In genomic region chr2:138536302-138536701, GRCh38 we compare ENCODE assay signal across 2 cellular contexts.
TF ChIP-seq lines count a peak whose summit lies in the region.

No MANE protein-coding gene starts in this region.

TF ChIP-seq in GM12878, 131 proteins besides CTCF, POLR2A, EP300 and RAD21 (continued from another document and continues in another):
- TF ChIP-seq, protein P1, sequence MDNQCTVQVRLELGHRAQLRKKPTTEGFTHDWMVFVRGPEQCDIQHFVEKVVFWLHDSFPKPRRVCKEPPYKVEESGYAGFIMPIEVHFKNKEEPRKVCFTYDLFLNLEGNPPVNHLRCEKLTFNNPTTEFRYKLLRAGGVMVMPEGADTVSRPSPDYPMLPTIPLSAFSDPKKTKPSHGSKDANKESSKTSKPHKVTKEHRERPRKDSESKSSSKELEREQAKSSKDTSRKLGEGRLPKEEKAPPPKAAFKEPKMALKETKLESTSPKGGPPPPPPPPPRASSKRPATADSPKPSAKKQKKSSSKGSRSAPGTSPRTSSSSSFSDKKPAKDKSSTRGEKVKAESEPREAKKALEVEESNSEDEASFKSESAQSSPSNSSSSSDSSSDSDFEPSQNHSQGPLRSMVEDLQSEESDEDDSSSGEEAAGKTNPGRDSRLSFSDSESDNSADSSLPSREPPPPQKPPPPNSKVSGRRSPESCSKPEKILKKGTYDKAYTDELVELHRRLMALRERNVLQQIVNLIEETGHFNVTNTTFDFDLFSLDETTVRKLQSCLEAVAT (IDR thresholded peaks at IDR 0.05): 0 out of 2 replicates have a peak, but pooled peaks have one; percentile 28
- no peak for TF ChIP-seq NRF1 (conservative IDR thresholded peaks at IDR 0.05; ENCODE audit: low read depth, low read length)
- TF ChIP-seq FOS (IDR thresholded peaks at IDR 0.05; ENCODE audit: borderline replicate concordance, extremely low read depth, insufficient read length): no peak
- TF ChIP-seq SMAD5 (IDR thresholded peaks at IDR 0.05; ENCODE audit: low read depth): no peak
- TF ChIP-seq RUNX3 (IDR thresholded peaks at IDR 0.05; ENCODE audit: low read length): peak; percentile 68
- no peak for TF ChIP-seq SREBF2 (IDR thresholded peaks at IDR 0.05; ENCODE audit: low read length)
- TF ChIP-seq, protein P2, sequence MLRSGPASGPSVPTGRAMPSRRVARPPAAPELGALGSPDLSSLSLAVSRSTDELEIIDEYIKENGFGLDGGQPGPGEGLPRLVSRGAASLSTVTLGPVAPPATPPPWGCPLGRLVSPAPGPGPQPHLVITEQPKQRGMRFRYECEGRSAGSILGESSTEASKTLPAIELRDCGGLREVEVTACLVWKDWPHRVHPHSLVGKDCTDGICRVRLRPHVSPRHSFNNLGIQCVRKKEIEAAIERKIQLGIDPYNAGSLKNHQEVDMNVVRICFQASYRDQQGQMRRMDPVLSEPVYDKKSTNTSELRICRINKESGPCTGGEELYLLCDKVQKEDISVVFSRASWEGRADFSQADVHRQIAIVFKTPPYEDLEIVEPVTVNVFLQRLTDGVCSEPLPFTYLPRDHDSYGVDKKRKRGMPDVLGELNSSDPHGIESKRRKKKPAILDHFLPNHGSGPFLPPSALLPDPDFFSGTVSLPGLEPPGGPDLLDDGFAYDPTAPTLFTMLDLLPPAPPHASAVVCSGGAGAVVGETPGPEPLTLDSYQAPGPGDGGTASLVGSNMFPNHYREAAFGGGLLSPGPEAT (IDR thresholded peaks at IDR 0.05; ENCODE audit: low read depth): peak; percentile 80
- peak; percentile 85 for TF ChIP-seq MEF2B (IDR thresholded peaks at IDR 0.05; ENCODE audit: partially characterized antibody, poor library complexity, severe bottlenecking)
- TF ChIP-seq DPF2 (IDR thresholded peaks at IDR 0.05): peak; percentile 69
- TF ChIP-seq ZBTB40 (IDR thresholded peaks at IDR 0.05; ENCODE audit: borderline replicate concordance): no peak; the same call in 1 of the 2 replicates
- TF ChIP-seq CREB1 (IDR thresholded peaks at IDR 0.05; ENCODE audit: low read depth): no peak
- peak; percentile 37; the same call in 1 of the 2 replicates for TF ChIP-seq BACH1 (IDR thresholded peaks at IDR 0.05; ENCODE audit: borderline replicate concordance)
- TF ChIP-seq, protein P3, sequence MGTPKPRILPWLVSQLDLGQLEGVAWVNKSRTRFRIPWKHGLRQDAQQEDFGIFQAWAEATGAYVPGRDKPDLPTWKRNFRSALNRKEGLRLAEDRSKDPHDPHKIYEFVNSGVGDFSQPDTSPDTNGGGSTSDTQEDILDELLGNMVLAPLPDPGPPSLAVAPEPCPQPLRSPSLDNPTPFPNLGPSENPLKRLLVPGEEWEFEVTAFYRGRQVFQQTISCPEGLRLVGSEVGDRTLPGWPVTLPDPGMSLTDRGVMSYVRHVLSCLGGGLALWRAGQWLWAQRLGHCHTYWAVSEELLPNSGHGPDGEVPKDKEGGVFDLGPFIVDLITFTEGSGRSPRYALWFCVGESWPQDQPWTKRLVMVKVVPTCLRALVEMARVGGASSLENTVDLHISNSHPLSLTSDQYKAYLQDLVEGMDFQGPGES (IDR thresholded peaks at IDR 0.05): no peak
- no peak for TF ChIP-seq NFIC (IDR thresholded peaks at IDR 0.05; ENCODE audit: low read depth, low read length)
- peak; percentile 59; the same call in 1 of the 2 replicates for TF ChIP-seq PKNOX1 (IDR thresholded peaks at IDR 0.05)
- no peak for TF ChIP-seq WRNIP1 (IDR thresholded peaks at IDR 0.05; ENCODE audit: borderline replicate concordance, low read depth, low read length)
- TF ChIP-seq HDGF (IDR thresholded peaks at IDR 0.05): 0 out of 2 replicates have a peak, but pooled peaks have one; percentile 21
- TF ChIP-seq BHLHE40 (IDR thresholded peaks at IDR 0.05; ENCODE audit: borderline replicate concordance in 1 of 2, low read depth in 2 of 2, low read length in 1 of 2): peak in 1 of 2 experiments; percentile 45; a peak in 1 of 4 replicates
- TF ChIP-seq YY1 (IDR thresholded peaks at IDR 0.05; ENCODE audit: low read depth, low read length): no peak
- no peak for TF ChIP-seq RBBP5 (conservative IDR thresholded peaks at IDR 0.05)
- TF ChIP-seq PML (IDR thresholded peaks at IDR 0.05; ENCODE audit: low read length): no peak

TF ChIP-seq in SK-N-SH treated with all-trans-retinoic acid at 6 μM for 48 hours, 23 proteins besides CTCF, POLR2A, EP300 and RAD21 (continued from another document):
- TF ChIP-seq SNAI2 (CRISPR knock-in tag; IDR thresholded peaks at IDR 0.05) (no peak), TOX (CRISPR knock-in tag; IDR thresholded peaks at IDR 0.05; ENCODE audit: borderline replicate concordance) (no peak), RARB (CRISPR knock-in tag; IDR thresholded peaks at IDR 0.05) (no peak), CSDC2 (CRISPR knock-in tag; IDR thresholded peaks at IDR 0.05) (no peak), CREB5 (CRISPR knock-in tag; IDR thresholded peaks at IDR 0.05; ENCODE audit: low read depth) (no peak), GLIS3 (CRISPR knock-in tag; IDR thresholded peaks at IDR 0.05) (no peak), POU6F1 (CRISPR knock-in tag; IDR thresholded peaks at IDR 0.05; ENCODE audit: borderline replicate concordance, low read depth) (no peak), BACH2 (CRISPR knock-in tag; IDR thresholded peaks at IDR 0.05; ENCODE audit: borderline replicate concordance) (no peak), TCF4 (CRISPR knock-in tag; IDR thresholded peaks at IDR 0.05; ENCODE audit: borderline replicate concordance) (no peak), ZNF8 (CRISPR knock-in tag; IDR thresholded peaks at IDR 0.05) (no peak), ZC3H10 (CRISPR knock-in tag; IDR thresholded peaks at IDR 0.05) (no peak)
- TF ChIP-seq, protein P4, sequence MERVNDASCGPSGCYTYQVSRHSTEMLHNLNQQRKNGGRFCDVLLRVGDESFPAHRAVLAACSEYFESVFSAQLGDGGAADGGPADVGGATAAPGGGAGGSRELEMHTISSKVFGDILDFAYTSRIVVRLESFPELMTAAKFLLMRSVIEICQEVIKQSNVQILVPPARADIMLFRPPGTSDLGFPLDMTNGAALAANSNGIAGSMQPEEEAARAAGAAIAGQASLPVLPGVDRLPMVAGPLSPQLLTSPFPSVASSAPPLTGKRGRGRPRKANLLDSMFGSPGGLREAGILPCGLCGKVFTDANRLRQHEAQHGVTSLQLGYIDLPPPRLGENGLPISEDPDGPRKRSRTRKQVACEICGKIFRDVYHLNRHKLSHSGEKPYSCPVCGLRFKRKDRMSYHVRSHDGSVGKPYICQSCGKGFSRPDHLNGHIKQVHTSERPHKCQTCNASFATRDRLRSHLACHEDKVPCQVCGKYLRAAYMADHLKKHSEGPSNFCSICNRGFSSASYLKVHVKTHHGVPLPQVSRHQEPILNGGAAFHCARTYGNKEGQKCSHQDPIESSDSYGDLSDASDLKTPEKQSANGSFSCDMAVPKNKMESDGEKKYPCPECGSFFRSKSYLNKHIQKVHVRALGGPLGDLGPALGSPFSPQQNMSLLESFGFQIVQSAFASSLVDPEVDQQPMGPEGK (CRISPR knock-in tag; IDR thresholded peaks at IDR 0.05; ENCODE audit: borderline replicate concordance): no peak
